1 cellular context compared by ENCODE assay signal in the genomic region with DNA sequence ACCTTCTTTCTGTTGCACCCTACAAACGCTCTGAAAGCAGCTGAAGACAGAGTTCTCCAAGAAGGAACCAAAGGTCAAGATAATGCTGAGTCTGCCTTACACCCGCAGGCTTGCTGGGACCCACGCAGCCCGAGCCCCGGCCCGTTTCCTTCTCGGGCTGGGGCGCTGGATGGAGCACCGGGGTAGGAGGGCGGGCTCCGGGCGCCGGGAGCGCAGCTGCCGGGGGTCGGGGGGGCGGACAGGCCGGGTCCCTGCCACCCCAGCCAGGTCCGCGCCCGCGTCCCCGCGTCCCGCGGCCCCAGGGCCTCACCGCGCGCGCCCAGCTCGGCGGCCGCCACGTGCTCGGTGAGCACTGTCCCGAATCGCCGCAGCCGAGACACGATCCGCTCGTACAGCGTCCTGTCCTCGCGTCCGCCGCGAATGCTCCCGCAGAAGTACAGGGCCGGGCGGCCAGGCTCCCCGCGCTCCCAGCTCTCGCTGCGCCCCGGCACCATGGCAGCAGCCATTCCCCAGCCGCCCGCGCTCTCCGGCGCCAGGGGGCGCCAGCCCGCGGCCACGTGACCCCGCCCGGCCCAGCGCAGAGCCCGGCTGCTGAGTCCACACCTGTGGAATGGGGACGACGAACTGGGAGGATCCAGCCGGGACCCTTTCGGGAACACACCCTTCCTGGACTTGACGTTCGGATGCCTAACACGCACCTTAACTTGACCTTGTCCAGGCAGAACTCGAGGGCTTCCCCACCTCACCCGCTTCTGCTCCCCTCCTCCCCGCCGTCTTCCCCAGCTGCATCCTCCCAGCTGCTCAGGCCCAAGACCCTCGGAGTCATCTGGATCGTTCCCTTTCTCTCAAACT.
A peak's percentile ranks its signal among the peaks of the same experiment; 100 is the strongest.
TF ChIP-seq lines count a peak whose summit lies in the region.

A gene with protein sequence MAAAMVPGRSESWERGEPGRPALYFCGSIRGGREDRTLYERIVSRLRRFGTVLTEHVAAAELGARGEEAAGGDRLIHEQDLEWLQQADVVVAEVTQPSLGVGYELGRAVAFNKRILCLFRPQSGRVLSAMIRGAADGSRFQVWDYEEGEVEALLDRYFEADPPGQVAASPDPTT (minus strand): TSS at position 531 of the 852 bp plus-strand sequence. CDS start 25 bp downstream, at position 506.

TF ChIP-seq in HepG2, 621 proteins besides CTCF, POLR2A, EP300 and RAD21 (continued from another document and continues in another):
- TF ChIP-seq, protein P1, sequence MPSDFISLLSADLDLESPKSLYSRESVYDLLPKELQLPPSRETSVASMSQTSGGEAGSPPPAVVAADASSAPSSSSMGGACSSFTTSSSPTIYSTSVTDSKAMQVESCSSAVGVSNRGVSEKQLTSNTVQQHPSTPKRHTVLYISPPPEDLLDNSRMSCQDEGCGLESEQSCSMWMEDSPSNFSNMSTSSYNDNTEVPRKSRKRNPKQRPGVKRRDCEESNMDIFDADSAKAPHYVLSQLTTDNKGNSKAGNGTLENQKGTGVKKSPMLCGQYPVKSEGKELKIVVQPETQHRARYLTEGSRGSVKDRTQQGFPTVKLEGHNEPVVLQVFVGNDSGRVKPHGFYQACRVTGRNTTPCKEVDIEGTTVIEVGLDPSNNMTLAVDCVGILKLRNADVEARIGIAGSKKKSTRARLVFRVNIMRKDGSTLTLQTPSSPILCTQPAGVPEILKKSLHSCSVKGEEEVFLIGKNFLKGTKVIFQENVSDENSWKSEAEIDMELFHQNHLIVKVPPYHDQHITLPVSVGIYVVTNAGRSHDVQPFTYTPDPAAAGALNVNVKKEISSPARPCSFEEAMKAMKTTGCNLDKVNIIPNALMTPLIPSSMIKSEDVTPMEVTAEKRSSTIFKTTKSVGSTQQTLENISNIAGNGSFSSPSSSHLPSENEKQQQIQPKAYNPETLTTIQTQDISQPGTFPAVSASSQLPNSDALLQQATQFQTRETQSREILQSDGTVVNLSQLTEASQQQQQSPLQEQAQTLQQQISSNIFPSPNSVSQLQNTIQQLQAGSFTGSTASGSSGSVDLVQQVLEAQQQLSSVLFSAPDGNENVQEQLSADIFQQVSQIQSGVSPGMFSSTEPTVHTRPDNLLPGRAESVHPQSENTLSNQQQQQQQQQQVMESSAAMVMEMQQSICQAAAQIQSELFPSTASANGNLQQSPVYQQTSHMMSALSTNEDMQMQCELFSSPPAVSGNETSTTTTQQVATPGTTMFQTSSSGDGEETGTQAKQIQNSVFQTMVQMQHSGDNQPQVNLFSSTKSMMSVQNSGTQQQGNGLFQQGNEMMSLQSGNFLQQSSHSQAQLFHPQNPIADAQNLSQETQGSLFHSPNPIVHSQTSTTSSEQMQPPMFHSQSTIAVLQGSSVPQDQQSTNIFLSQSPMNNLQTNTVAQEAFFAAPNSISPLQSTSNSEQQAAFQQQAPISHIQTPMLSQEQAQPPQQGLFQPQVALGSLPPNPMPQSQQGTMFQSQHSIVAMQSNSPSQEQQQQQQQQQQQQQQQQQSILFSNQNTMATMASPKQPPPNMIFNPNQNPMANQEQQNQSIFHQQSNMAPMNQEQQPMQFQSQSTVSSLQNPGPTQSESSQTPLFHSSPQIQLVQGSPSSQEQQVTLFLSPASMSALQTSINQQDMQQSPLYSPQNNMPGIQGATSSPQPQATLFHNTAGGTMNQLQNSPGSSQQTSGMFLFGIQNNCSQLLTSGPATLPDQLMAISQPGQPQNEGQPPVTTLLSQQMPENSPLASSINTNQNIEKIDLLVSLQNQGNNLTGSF (CRISPR knock-in tag; IDR thresholded peaks at IDR 0.05), result peak; percentile 98
- TF ChIP-seq XBP1 (CRISPR knock-in tag; IDR thresholded peaks at IDR 0.05), result peak; percentile 51; the same call in 1 of the 2 replicates
- TF ChIP-seq, protein P2, sequence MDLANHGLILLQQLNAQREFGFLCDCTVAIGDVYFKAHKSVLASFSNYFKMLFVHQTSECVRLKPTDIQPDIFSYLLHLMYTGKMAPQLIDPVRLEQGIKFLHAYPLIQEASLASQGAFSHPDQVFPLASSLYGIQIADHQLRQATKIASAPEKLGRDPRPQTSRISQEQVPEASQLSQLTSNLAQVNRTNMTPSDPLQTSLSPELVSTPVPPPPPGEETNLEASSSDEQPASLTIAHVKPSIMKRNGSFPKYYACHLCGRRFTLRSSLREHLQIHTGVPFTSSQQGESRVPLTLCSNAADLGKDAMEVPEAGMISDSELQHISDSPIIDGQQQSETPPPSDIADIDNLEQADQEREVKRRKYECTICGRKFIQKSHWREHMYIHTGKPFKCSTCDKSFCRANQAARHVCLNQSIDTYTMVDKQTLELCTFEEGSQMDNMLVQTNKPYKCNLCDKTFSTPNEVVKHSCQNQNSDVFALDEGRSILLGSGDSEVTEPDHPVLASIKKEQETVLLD (CRISPR knock-in tag; IDR thresholded peaks at IDR 0.05; ENCODE audit: low read depth), result peak; percentile 79; the same call in 1 of the 2 replicates
- TF ChIP-seq KLF9 (CRISPR knock-in tag; IDR thresholded peaks at IDR 0.05; ENCODE audit: low read depth), result no peak
- TF ChIP-seq, protein P3, sequence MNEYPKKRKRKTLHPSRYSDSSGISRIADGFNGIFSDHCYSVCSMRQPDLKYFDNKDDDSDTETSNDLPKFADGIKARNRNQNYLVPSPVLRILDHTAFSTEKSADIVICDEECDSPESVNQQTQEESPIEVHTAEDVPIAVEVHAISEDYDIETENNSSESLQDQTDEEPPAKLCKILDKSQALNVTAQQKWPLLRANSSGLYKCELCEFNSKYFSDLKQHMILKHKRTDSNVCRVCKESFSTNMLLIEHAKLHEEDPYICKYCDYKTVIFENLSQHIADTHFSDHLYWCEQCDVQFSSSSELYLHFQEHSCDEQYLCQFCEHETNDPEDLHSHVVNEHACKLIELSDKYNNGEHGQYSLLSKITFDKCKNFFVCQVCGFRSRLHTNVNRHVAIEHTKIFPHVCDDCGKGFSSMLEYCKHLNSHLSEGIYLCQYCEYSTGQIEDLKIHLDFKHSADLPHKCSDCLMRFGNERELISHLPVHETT (CRISPR knock-in tag; conservative IDR thresholded peaks at IDR 0.05), result 0 out of 2 replicates have a peak, but pooled peaks have one; percentile 72
- TF ChIP-seq FLYWCH1 (CRISPR knock-in tag; IDR thresholded peaks at IDR 0.05), result peak; percentile 69; the same call in 1 of the 2 replicates
- TF ChIP-seq CHCHD3 (CRISPR knock-in tag; IDR thresholded peaks at IDR 0.05), result no peak; the same call in 1 of the 2 replicates
- TF ChIP-seq HOXA7 (CRISPR knock-in tag; IDR thresholded peaks at IDR 0.05), result no peak
- TF ChIP-seq, protein P4, sequence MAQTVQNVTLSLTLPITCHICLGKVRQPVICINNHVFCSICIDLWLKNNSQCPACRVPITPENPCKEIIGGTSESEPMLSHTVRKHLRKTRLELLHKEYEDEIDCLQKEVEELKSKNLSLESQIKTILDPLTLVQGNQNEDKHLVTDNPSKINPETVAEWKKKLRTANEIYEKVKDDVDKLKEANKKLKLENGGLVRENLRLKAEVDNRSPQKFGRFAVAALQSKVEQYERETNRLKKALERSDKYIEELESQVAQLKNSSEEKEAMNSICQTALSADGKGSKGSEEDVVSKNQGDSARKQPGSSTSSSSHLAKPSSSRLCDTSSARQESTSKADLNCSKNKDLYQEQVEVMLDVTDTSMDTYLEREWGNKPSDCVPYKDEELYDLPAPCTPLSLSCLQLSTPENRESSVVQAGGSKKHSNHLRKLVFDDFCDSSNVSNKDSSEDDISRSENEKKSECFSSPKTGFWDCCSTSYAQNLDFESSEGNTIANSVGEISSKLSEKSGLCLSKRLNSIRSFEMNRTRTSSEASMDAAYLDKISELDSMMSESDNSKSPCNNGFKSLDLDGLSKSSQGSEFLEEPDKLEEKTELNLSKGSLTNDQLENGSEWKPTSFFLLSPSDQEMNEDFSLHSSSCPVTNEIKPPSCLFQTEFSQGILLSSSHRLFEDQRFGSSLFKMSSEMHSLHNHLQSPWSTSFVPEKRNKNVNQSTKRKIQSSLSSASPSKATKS (CRISPR knock-in tag; IDR thresholded peaks at IDR 0.05), result no peak; the same call in 1 of the 2 replicates
- TF ChIP-seq, protein P5, sequence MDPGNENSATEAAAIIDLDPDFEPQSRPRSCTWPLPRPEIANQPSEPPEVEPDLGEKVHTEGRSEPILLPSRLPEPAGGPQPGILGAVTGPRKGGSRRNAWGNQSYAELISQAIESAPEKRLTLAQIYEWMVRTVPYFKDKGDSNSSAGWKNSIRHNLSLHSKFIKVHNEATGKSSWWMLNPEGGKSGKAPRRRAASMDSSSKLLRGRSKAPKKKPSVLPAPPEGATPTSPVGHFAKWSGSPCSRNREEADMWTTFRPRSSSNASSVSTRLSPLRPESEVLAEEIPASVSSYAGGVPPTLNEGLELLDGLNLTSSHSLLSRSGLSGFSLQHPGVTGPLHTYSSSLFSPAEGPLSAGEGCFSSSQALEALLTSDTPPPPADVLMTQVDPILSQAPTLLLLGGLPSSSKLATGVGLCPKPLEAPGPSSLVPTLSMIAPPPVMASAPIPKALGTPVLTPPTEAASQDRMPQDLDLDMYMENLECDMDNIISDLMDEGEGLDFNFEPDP (CRISPR knock-in tag; conservative IDR thresholded peaks at IDR 0.05), result no peak
- TF ChIP-seq ELF3 (CRISPR knock-in tag; IDR thresholded peaks at IDR 0.05), result peak; percentile 73; the same call in 1 of the 2 replicates
- no peak for TF ChIP-seq TCF12 (IDR thresholded peaks at IDR 0.05)
- peak; percentile 84; the same call in 1 of the 2 replicates for TF ChIP-seq TCF12 (CRISPR knock-in tag; IDR thresholded peaks at IDR 0.05)
- TF ChIP-seq, protein P6, sequence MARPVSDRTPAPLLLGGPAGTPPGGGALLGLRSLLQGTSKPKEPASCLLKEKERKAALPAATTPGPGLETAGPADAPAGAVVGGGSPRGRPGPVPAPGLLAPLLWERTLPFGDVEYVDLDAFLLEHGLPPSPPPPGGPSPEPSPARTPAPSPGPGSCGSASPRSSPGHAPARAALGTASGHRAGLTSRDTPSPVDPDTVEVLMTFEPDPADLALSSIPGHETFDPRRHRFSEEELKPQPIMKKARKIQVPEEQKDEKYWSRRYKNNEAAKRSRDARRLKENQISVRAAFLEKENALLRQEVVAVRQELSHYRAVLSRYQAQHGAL (CRISPR knock-in tag; IDR thresholded peaks at IDR 0.05; ENCODE audit: not compliant biosample characterization), result peak; percentile 89
- TF ChIP-seq, protein P7, sequence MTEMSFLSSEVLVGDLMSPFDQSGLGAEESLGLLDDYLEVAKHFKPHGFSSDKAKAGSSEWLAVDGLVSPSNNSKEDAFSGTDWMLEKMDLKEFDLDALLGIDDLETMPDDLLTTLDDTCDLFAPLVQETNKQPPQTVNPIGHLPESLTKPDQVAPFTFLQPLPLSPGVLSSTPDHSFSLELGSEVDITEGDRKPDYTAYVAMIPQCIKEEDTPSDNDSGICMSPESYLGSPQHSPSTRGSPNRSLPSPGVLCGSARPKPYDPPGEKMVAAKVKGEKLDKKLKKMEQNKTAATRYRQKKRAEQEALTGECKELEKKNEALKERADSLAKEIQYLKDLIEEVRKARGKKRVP (CRISPR knock-in tag; IDR thresholded peaks at IDR 0.05), result peak in 1 of 2 experiments; percentile 47; a peak in 1 of 4 replicates
- peak; percentile 55; the same call in 1 of the 2 replicates for TF ChIP-seq RAD51 (IDR thresholded peaks at IDR 0.05; ENCODE audit: borderline replicate concordance)
- TF ChIP-seq ZEB1 (IDR thresholded peaks at IDR 0.05; ENCODE audit: insufficient replicate concordance, low read depth), result no peak
- peak; percentile 69 for TF ChIP-seq PTBP1 (IDR thresholded peaks at IDR 0.05; ENCODE audit: low read depth, low read length, poor library complexity, severe bottlenecking)
- TF ChIP-seq PHF21A (CRISPR knock-in tag; IDR thresholded peaks at IDR 0.05), result no peak; the same call in 1 of the 2 replicates
- TF ChIP-seq ZNF546 (CRISPR knock-in tag; conservative IDR thresholded peaks at IDR 0.05), result peak; percentile 70; the same call in 1 of the 2 replicates
- TF ChIP-seq TEAD3 (CRISPR knock-in tag; optimal IDR thresholded peaks at IDR 0.05; ENCODE audit: borderline replicate concordance), result peak; percentile 72
- TF ChIP-seq FOXA3 (CRISPR knock-in tag; IDR thresholded peaks at IDR 0.05), result peak; percentile 68
- TF ChIP-seq SAFB2 (CRISPR knock-in tag; IDR thresholded peaks at IDR 0.05; ENCODE audit: borderline replicate concordance, low read depth), result peak; percentile 70; the same call in 1 of the 2 replicates
- 0 out of 2 replicates have a peak, but pooled peaks have one; percentile 70 for TF ChIP-seq ZNF557 (CRISPR knock-in tag; IDR thresholded peaks at IDR 0.05)
- TF ChIP-seq ZSCAN9 (CRISPR knock-in tag; IDR thresholded peaks at IDR 0.05; ENCODE audit: borderline replicate concordance), result peak; percentile 46; the same call in 1 of the 2 replicates
- TF ChIP-seq, protein P8, sequence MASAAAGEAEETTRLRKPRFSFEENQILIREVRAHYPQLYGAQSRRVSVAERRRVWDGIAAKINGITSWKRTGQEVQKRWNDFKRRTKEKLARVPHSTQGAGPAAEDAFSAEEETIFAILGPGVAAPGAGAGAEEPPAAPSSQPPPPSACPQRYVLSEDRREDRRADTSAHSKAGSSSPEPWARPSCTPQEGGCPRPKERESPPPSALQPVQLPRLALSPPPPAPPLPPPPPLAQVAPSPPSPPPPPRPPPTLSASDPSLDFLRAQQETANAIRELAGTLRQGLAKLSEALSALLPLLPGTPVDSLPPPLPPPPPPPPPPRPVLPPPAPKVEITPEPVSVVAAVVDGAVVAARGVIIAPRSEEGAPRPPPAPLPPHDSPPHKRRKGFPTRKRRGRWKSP (CRISPR knock-in tag; IDR thresholded peaks at IDR 0.05), result peak; percentile 89
- TF ChIP-seq SP4 (CRISPR knock-in tag; IDR thresholded peaks at IDR 0.05), result peak; percentile 82
- TF ChIP-seq, protein P9, sequence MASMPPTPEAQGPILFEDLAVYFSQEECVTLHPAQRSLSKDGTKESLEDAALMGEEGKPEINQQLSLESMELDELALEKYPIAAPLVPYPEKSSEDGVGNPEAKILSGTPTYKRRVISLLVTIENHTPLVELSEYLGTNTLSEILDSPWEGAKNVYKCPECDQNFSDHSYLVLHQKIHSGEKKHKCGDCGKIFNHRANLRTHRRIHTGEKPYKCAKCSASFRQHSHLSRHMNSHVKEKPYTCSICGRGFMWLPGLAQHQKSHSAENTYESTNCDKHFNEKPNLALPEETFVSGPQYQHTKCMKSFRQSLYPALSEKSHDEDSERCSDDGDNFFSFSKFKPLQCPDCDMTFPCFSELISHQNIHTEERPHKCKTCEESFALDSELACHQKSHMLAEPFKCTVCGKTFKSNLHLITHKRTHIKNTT (CRISPR knock-in tag; IDR thresholded peaks at IDR 0.05), result peak; percentile 82; the same call in 1 of the 2 replicates
- no peak for TF ChIP-seq ZC3H4 (CRISPR knock-in tag; IDR thresholded peaks at IDR 0.05; ENCODE audit: borderline replicate concordance)
- TF ChIP-seq ZBTB8A (CRISPR knock-in tag; IDR thresholded peaks at IDR 0.05; ENCODE audit: borderline replicate concordance, low read depth), result 0 out of 2 replicates have a peak, but pooled peaks have one; percentile 33
- TF ChIP-seq STAG1 (CRISPR knock-in tag; IDR thresholded peaks at IDR 0.05), result peak; percentile 74
- TF ChIP-seq ZNF235 (CRISPR knock-in tag; IDR thresholded peaks at IDR 0.05; ENCODE audit: borderline replicate concordance), result peak; percentile 91; the same call in 1 of the 2 replicates
- TF ChIP-seq CBX1 (IDR thresholded peaks at IDR 0.05; ENCODE audit: low read depth), result peak; percentile 84
- TF ChIP-seq ARID2 (CRISPR knock-in tag; IDR thresholded peaks at IDR 0.05; ENCODE audit: borderline replicate concordance), result peak; percentile 96
- TF ChIP-seq ZNF781 (CRISPR knock-in tag; IDR thresholded peaks at IDR 0.05; ENCODE audit: borderline replicate concordance, not compliant biosample characterization), result no peak
